Comparison of ENCODE assay signal across 8 cellular contexts in genomic region chr7:150988230-150989226, GRCh38. TPM values are rescaled to one million over a fixed set of nuclear protein-coding genes. Genes with fewer than 3 reads are reported as not detected.
DNase-seq lines count a peak whose midpoint lies in the region; ATAC-seq and TF ChIP-seq lines count a peak whose summit lies in the region.

No MANE protein-coding gene starts in this region.

- no peak overlapping the region for H3K4me3 ChIP-seq in epithelial cell of proximal tubule (ENCODE audit: low read depth, low read length)
- peak overlapping the region; percentile 10 for H3K4me3 ChIP-seq in naive thymus-derived CD4-positive, alpha-beta T cell (ENCODE audit: low read length)

- H3K79me1 ChIP-seq in H9 (ENCODE audit: insufficient read depth, low read depth, low read length, poor library complexity, severe bottlenecking) = no peaks in the 10 kb centered on the region

- H4K8ac ChIP-seq in H9 (replicated peaks; ENCODE audit: insufficient read length, low read depth, low read length) = no peak overlapping the region

- no peaks in the 10 kb centered on the region; the same call in none of the 2 replicates for H3K4me1 ChIP-seq in H9 (ENCODE audit: insufficient read depth, low read length)
- H3K4me1 ChIP-seq in naive thymus-derived CD4-positive, alpha-beta T cell (ENCODE audit: control insufficient read depth in 2 of 2, insufficient read depth in 2 of 2, low read length in 2 of 2) = peaks cover 12 to 21% of the 10 kb centered on the region in 2 donors

- no peak overlapping the region for H2BK120ac ChIP-seq in H9 (ENCODE audit: low read depth, low read length, poor library complexity, severe bottlenecking)

- H3K14ac ChIP-seq in H9 (ENCODE audit: insufficient read depth, low read length) = no peak overlapping the region

- H3K4me3 Mint-ChIP-seq in H9 = peak overlapping the region; percentile 61 to 81
- peak overlapping the region; percentile 37 to 83 (median 72) for H3K4me3 Mint-ChIP-seq in naive thymus-derived CD4-positive, alpha-beta T cell

- no peak overlapping the region for H3K18ac ChIP-seq in H9 (ENCODE audit: insufficient read length, low read depth, low read length)

- no peak overlapping the region for H3K56ac ChIP-seq in H9 (ENCODE audit: insufficient read length, low read depth, low read length)

- H3K4me2 ChIP-seq in H9 (ENCODE audit: insufficient read depth, insufficient read length, low read length) = peak overlapping the region; percentile 23

- no peak overlapping the region for H3T11ph ChIP-seq in H9 (ENCODE audit: low read length)

- POLR2A ChIA-PET in naive thymus-derived CD4-positive, alpha-beta T cell (lab: Charles Lee) = interaction anchor here (0.9 to 1.8 kb wide), 4 partner anchors 9 to 29 kb away, joined by 4 to 6 read pairs (median 6); no protein-coding TSS in a partner anchor

- H4K91ac ChIP-seq in H9 (ENCODE audit: insufficient read length, low read depth, low read length) = no peak overlapping the region

- no peak overlapping the region for H3K23ac ChIP-seq in H9 (ENCODE audit: insufficient read length, low read depth, low read length)

- peak; percentile 79 for ATAC-seq in naive thymus-derived CD4-positive, alpha-beta T cell
- no peak for ATAC-seq in HG03196 (IDR thresholded peaks at IDR 0.05; ENCODE audit: unreplicated experiment)

- H3K4ac ChIP-seq in H9 (ENCODE audit: low read depth, low read length) = no peak overlapping the region

- no peaks in the 10 kb centered on the region for H3K79me2 ChIP-seq in H9 (ENCODE audit: insufficient read depth, low read length)

- no peak overlapping the region for H3K27ac Mint-ChIP-seq in H9
- peak overlapping the region in 6 of 9 donors; percentile 5 to 65 (median 26) for H3K27ac Mint-ChIP-seq in naive thymus-derived CD4-positive, alpha-beta T cell

- H2AFZ ChIP-seq in H9 (ENCODE audit: low read length) = no peak overlapping the region

- H3K9ac ChIP-seq in H9 (ENCODE audit: extremely low read depth, insufficient read length, low read length) = no peak overlapping the region

- DNase-seq in AG08395 (ENCODE audit: low spot score) (peak; percentile 54), H9 (peak; percentile 86), NCI-H774 (lab: John Stamatoyannopoulos, UW) (peak; percentile 37), activated T-cell treated with anti-CD3 and anti-CD28 coated beads for 4 hours (peak; percentile 65), epithelial cell of proximal tubule (ENCODE audit: low read depth) (no peak)
- peak; percentile 49 to 72 (median 64) for DNase-seq in naive thymus-derived CD4-positive, alpha-beta T cell

- intact Hi-C loops in naive thymus-derived CD4-positive, alpha-beta T cell (cut with micrococcal nuclease) = loop anchor here (1.0 to 10.0 kb wide), 7 partner anchors 14 to 214 kb away; partner anchors contain the start of genes CDK5 (in 1 of the 2) and SLC4A2 (in 1 of the 2)

- no peak overlapping the region for H2AK5ac ChIP-seq in H9 (ENCODE audit: insufficient read length, low read length)

- CTCF ChIA-PET in naive thymus-derived CD4-positive, alpha-beta T cell (lab: Charles Lee) = interaction anchor here (0.7 to 3.0 kb wide), 11 partner anchors 9 to 122 kb away, joined by 3 to 17 read pairs (median 5); partner anchors contain the start of gene ATG9B

- no peaks in the 10 kb centered on the region; the same call in 1 of the 2 replicates for H3K27me3 ChIP-seq in H9 (ENCODE audit: insufficient read depth, low read length)
- H3K27me3 ChIP-seq in naive thymus-derived CD4-positive, alpha-beta T cell (ENCODE audit: control insufficient read depth in 2 of 2, insufficient read depth in 2 of 2, low read length in 2 of 2) = no peaks in the 10 kb centered on the region

- H3K27ac ChIP-seq in H9 (ENCODE audit: insufficient read length, low read depth, low read length) = no peak overlapping the region
- H3K27ac ChIP-seq in naive thymus-derived CD4-positive, alpha-beta T cell (ENCODE audit: low read depth, low read length) = no peak overlapping the region
- H3K27ac ChIP-seq in temporal lobe (ENCODE audit: low read depth, low read length) = peak overlapping the region; percentile 39

- peaks cover 9 to 15% of the 10 kb centered on the region in 2 experiments for H3K9me3 Mint-ChIP-seq in H9
- peaks cover 0 to 29% (median 20%) of the 10 kb centered on the region in 11 donors for H3K9me3 Mint-ChIP-seq in naive thymus-derived CD4-positive, alpha-beta T cell

- H3K27me3 Mint-ChIP-seq in H9 (ENCODE audit: low read depth) = peaks cover 52% of the 10 kb centered on the region
- peaks cover 0 to 34% (median 0%) of the 10 kb centered on the region in 5 donors for H3K27me3 Mint-ChIP-seq in naive thymus-derived CD4-positive, alpha-beta T cell

- WGBS in H9 (ENCODE audit: extremely low coverage, insufficient read length, low lambda C conversion rate) = no CpG with 5 or more reads among the region's 31 CpGs

- peaks cover 14 to 30% of the 10 kb centered on the region in 2 experiments for H3K4me1 Mint-ChIP-seq in H9
- peaks cover 19 to 43% (median 31%) of the 10 kb centered on the region in 7 donors for H3K4me1 Mint-ChIP-seq in naive thymus-derived CD4-positive, alpha-beta T cell

- H3K36me3 Mint-ChIP-seq in H9 (ENCODE audit: insufficient read depth in 1 of 3, low read depth in 3 of 3) = peaks cover 0 to 12% (median 5%) of the 10 kb centered on the region in 3 experiments; a peak in 4 of 7 replicates
- peaks cover 1 to 16% (median 8%) of the 10 kb centered on the region in 5 donors for H3K36me3 Mint-ChIP-seq in naive thymus-derived CD4-positive, alpha-beta T cell

- peak; percentile 95 for TF ChIP-seq CTCF in H9 (conservative IDR thresholded peaks at IDR 0.05)
- TF ChIP-seq CTCF in epithelial cell of proximal tubule (conservative IDR thresholded peaks at IDR 0.05; ENCODE audit: low read depth, low read length) = peak; percentile 80

- no peak overlapping the region for H4K5ac ChIP-seq in H9 (ENCODE audit: insufficient read length, low read depth, low read length)

- H2BK20ac ChIP-seq in H9 (ENCODE audit: low read depth, low read length, poor library complexity, severe bottlenecking) = no peak overlapping the region

- H3K36me3 ChIP-seq in naive thymus-derived CD4-positive, alpha-beta T cell (ENCODE audit: control insufficient read depth in 2 of 3, insufficient read depth in 3 of 3, low read length in 3 of 3) = no peaks in the 10 kb centered on the region

- H3K23me2 ChIP-seq in H9 (ENCODE audit: insufficient read length, low read depth, low read length, poor library complexity, severe bottlenecking) = no peaks in the 10 kb centered on the region

- no peaks in the 10 kb centered on the region for H3K9me3 ChIP-seq in H9 (ENCODE audit: control insufficient read depth, low read depth, low read length)
- H3K9me3 ChIP-seq in naive thymus-derived CD4-positive, alpha-beta T cell (ENCODE audit: control insufficient read depth in 2 of 3, low read length in 3 of 3) = peaks cover 0 to 20% (median 15%) of the 10 kb centered on the region in 3 experiments

- no peaks in the 10 kb centered on the region for H4K20me1 ChIP-seq in H9 (ENCODE audit: control insufficient read depth, insufficient read depth, insufficient read length)

- no peak overlapping the region for H2BK15ac ChIP-seq in H9 (ENCODE audit: low read depth, low read length)

- no peak overlapping the region for H2BK5ac ChIP-seq in H9 (ENCODE audit: insufficient read length, low read length)

- H2BK12ac ChIP-seq in H9 (ENCODE audit: insufficient read length, low read depth, low read length) = no peak overlapping the region

RNA-seq across cellular contexts. Expression of gene NOS3, which starts 2.3 kb away (rescaled TPM):
- total RNA-seq in H9 (2021) (4.5 and 4.7 TPM in 2 replicates), epithelial cell of proximal tubule (1.2 and 1.9 TPM in 2 replicates), temporal lobe (1.2 TPM)
- 10 to 100 TPM in 1 of 5 experiments, 1 to 10 TPM in 4; 2.8 to 19.1 (median 7.9) TPM for total RNA-seq in naive thymus-derived CD4-positive, alpha-beta T cell
- polyA plus RNA-seq in naive thymus-derived CD4-positive, alpha-beta T cell = 10 to 100 TPM in 1 of 2 donors, 1 to 10 TPM in 1; 4.6 to 12.7 TPM

RNA-seq across cellular contexts. Expression of gene KCNH2, which starts 10.4 kb away (rescaled TPM):
- total RNA-seq in H9 (2021) = 4.3 and 4.5 TPM in 2 replicates
- 1.9 TPM in 2 replicates for total RNA-seq in epithelial cell of proximal tubule
- 1 to 10 TPM in 4 of 5 experiments, under 1 TPM in 1; 0.56 to 4.9 (median 3.2) TPM for total RNA-seq in naive thymus-derived CD4-positive, alpha-beta T cell
- 1 to 10 TPM; 3.0 to 5.2 TPM for polyA plus RNA-seq in naive thymus-derived CD4-positive, alpha-beta T cell
- 6.4 TPM for total RNA-seq in temporal lobe

RNA-seq across cellular contexts. Expression of gene ATG9B, which starts 35.8 kb away (rescaled TPM):
- total RNA-seq in H9 (2021) = 1.5 and 2.0 TPM in 2 replicates
- 0.07 and 1.1 TPM in 2 replicates for total RNA-seq in epithelial cell of proximal tubule
- 10 to 100 TPM; 11.3 to 46.6 (median 20.9) TPM for total RNA-seq in naive thymus-derived CD4-positive, alpha-beta T cell
- 10 to 100 TPM; 27.0 to 49.4 TPM for polyA plus RNA-seq in naive thymus-derived CD4-positive, alpha-beta T cell
- 1.2 TPM for total RNA-seq in temporal lobe

RNA-seq across cellular contexts. Expression of gene ABCB8, which starts 39.7 kb away (rescaled TPM):
- 22.1 and 23.9 TPM in 2 replicates for total RNA-seq in H9 (2021)
- total RNA-seq in epithelial cell of proximal tubule = 31.8 and 36.7 TPM in 2 replicates
- 10 to 100 TPM; 59.7 to 88.0 (median 76.6) TPM for total RNA-seq in naive thymus-derived CD4-positive, alpha-beta T cell
- polyA plus RNA-seq in naive thymus-derived CD4-positive, alpha-beta T cell = 10 to 100 TPM; 13.8 to 18.6 TPM
- total RNA-seq in temporal lobe = 26.1 TPM

RNA-seq across cellular contexts. Expression of gene ASIC3, which starts 59.8 kb away (rescaled TPM):
- total RNA-seq in H9 (2021) (1.7 and 2.3 TPM in 2 replicates), epithelial cell of proximal tubule (2.5 TPM in 1 of 2 replicates, not detected in the other), temporal lobe (1.2 TPM)
- total RNA-seq in naive thymus-derived CD4-positive, alpha-beta T cell = 10 to 100 TPM in 4 of 5 experiments, 1 to 10 TPM in 1; 6.7 to 17.7 (median 13.7) TPM
- not detected for polyA plus RNA-seq in naive thymus-derived CD4-positive, alpha-beta T cell

Comparison
In these comparisons a context has a peak if more than half of its experiments do, and no peak if none do; other contexts are left out.
1. H3K27ac Mint-ChIP-seq: peak in naive thymus-derived CD4-positive, alpha-beta T cell (6 of 9); none in H9 (0 of 3).